11 cellular contexts compared by ENCODE assay signal in the genomic region with DNA sequence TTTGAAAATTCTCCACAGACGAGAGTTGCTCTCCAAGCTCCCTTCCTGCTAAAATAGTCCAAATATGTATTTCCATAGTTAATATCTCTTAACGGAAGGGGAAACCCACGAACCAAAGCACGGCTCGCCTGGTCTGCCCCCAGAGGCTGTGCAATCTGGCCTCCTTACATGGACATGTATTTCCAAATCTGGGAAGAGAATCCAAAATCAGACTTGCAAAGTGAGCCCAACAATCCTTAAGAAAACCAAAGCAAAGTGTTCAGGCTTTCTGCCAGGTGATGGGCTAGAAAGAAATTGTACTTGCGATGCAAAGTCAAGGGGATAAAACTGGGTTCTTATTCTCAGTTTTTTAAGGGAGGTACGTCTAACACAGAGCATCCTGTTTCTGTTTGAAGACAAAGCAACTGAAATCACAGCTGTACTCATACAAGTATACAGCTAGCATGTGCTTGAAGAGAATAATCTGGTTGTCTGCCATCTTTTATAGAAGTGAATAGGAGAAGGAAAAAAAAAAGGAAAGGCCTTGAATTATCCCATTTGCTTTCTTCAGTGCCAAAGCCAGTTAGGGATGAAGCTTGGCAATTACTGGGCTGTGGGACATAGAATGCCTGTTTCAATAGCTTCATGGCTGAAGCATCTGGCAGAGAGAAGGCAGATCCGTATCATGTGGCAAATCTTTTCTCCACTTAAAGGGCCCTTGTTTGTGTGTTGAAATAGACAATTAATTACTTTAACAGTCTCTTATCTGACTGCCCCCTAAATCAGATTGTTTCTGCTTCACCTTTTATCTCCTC. TPM values are rescaled to one million over a fixed set of nuclear protein-coding genes. Genes with fewer than 3 reads are reported as not detected.
DNase-seq lines count a peak whose midpoint lies in the region; ATAC-seq and TF ChIP-seq lines count a peak whose summit lies in the region.
"Had no signal": no experiment of that assay in that cellular context is flagged by ENCODE, and none has a peak within 500 bp of the region (broad histone marks: within the 10 kb centered on the region; RNA-seq: fewer than 3 reads in every experiment).

No MANE protein-coding gene starts in this region.

- TF ChIP-seq CTCF in MCF 10A (IDR thresholded peaks at IDR 0.05; ENCODE audit: unreplicated experiment) (no peak), mammary epithelial cell (conservative IDR thresholded peaks at IDR 0.05 in 1 of 2, IDR thresholded peaks at IDR 0.05 in 1 of 2; ENCODE audit: extremely low read depth in 1 of 2, insufficient read depth in 1 of 2, low read depth in 1 of 2, low read length in 2 of 2) (no peak), esophagus squamous epithelium (IDR thresholded peaks at IDR 0.05) (no peak), nephron (IDR thresholded peaks at IDR 0.05; ENCODE audit: unreplicated experiment in 3 of 3) (no peak)

- no peaks in the 10 kb centered on the region for H3K9me3 Mint-ChIP-seq in MCF 10A (ENCODE audit: unreplicated experiment)
- no peaks in the 10 kb centered on the region for H3K9me3 Mint-ChIP-seq in nephron
- H3K9me3 Mint-ChIP-seq: activated naive CD4-positive, alpha-beta T cell treated with anti-CD3 and anti-CD28 coated beads, Interleukin-2, amount 10 ng/mL, durations not matched to agents 7 days and 5 days had no signal

- H3K4me1 ChIP-seq in mammary epithelial cell (ENCODE audit: insufficient read depth, low read length) (peaks cover 9% of the 10 kb centered on the region), esophagus squamous epithelium (peaks cover 31 to 73% (median 52%) of the 10 kb centered on the region in 3 donors), aorta (ENCODE audit: control insufficient read depth in 1 of 2, insufficient read depth in 2 of 2, low read length in 2 of 2) (peaks cover 11% of the 10 kb centered on the region in 2 donors)

- H3K4me2 ChIP-seq in mammary epithelial cell (ENCODE audit: insufficient read depth, low read depth, low read length), result no peak overlapping the region

- H3K4me1 Mint-ChIP-seq in MCF 10A (ENCODE audit: insufficient read depth, unreplicated experiment) (peaks cover 19% of the 10 kb centered on the region), nephron (peaks cover 90% of the 10 kb centered on the region)

- no peak overlapping the region for H3K9ac ChIP-seq in mammary epithelial cell (ENCODE audit: insufficient read depth, low read length)

- no peaks in the 10 kb centered on the region for H3K27me3 ChIP-seq in mammary epithelial cell (ENCODE audit: insufficient read depth, low read length)
- no peaks in the 10 kb centered on the region for H3K27me3 ChIP-seq in esophagus squamous epithelium
- H3K27me3 ChIP-seq in aorta (ENCODE audit: control insufficient read depth in 1 of 2, insufficient read depth in 2 of 2, low read length in 1 of 2), result no peaks in the 10 kb centered on the region

- ATAC-seq in aorta (ENCODE audit: low FRiP score) (no peak), HG02571 (IDR thresholded peaks at IDR 0.05; ENCODE audit: unreplicated experiment) (no peak), GM21367 (IDR thresholded peaks at IDR 0.05; ENCODE audit: unreplicated experiment) (no peak), HG03521 (IDR thresholded peaks at IDR 0.05; ENCODE audit: unreplicated experiment) (no peak)

- TF ChIP-seq POLR2A in esophagus squamous epithelium (IDR thresholded peaks at IDR 0.05), result no peak

- no peaks in the 10 kb centered on the region for H3K27me3 Mint-ChIP-seq in MCF 10A (ENCODE audit: insufficient read depth, unreplicated experiment)
- H3K27me3 Mint-ChIP-seq in nephron (ENCODE audit: low read depth), result no peaks in the 10 kb centered on the region
- H3K27me3 Mint-ChIP-seq: activated naive CD4-positive, alpha-beta T cell treated with anti-CD3 and anti-CD28 coated beads, Interleukin-2, amount 10 ng/mL, durations not matched to agents 7 days and 5 days had no signal

- in situ Hi-C loops in mammary epithelial cell (cut with MboI; ENCODE audit: low sequenced_read_pairs in 2 of 2), result no loop called here

- H3K27ac ChIP-seq in mammary epithelial cell (ENCODE audit: insufficient read depth, low read depth, low read length) (no peak overlapping the region), esophagus squamous epithelium (peak overlapping the region; percentile 6 to 82 (median 74)), aorta (ENCODE audit: low read depth in 1 of 2, low read length in 2 of 2) (peak overlapping the region; percentile 42 to 85)

- H3K36me3 ChIP-seq in mammary epithelial cell (ENCODE audit: insufficient read depth, low read length) (no peaks in the 10 kb centered on the region), esophagus squamous epithelium (peaks cover 0 to 17% (median 0%) of the 10 kb centered on the region in 3 donors), aorta (ENCODE audit: control insufficient read depth in 1 of 2, insufficient read depth in 2 of 2, low read length in 1 of 2) (no peaks in the 10 kb centered on the region)

- intact Hi-C loops in MCF 10A (cut with micrococcal nuclease) (no loop called here), mammary epithelial cell (cut with micrococcal nuclease) (no loop called here), esophagus squamous epithelium (cut with DNase I) (no loop called here), aorta (cut with DNase I) (loop anchor here in 1 of 2 donors (5.0 kb wide), 2 partner anchors 35 kb away; no protein-coding TSS in a partner anchor)

- H4K20me1 ChIP-seq in mammary epithelial cell (ENCODE audit: insufficient read depth, low read length), result no peaks in the 10 kb centered on the region

- CTCF ChIA-PET in MCF 10A (lab: Yijun Ruan, JAX) (interaction anchor here (0.7 kb wide), 1 partner anchor 21 kb away, joined by 3 read pairs; no protein-coding TSS in a partner anchor), mammary epithelial cell (lab: Charles Lee; ENCODE audit: low non-redundant PET) (no interaction called here)

- 58% methylated on average over 8 of the region's 8 CpGs for WGBS in mammary epithelial cell (ENCODE audit: low coverage, missing lambda C conversion rate)
- 58 to 65% methylated on average over 8 of the region's 8 CpGs for WGBS in esophagus squamous epithelium, 2 donors
- 4 to 9% methylated on average over 8 of the region's 8 CpGs for WGBS in aorta, 2 donors

- dilution Hi-C loops in mammary epithelial cell (cut with HindIII; ENCODE audit: low sequenced_read_pairs), result no loop called here

- H3K36me3 Mint-ChIP-seq in MCF 10A (ENCODE audit: insufficient read depth, unreplicated experiment), result peaks cover 5% of the 10 kb centered on the region
- H3K36me3 Mint-ChIP-seq in nephron (ENCODE audit: low read depth), result peaks cover 16% of the 10 kb centered on the region

- DNase-seq in MCF 10A (ENCODE audit: unreplicated experiment) (no peak), mammary epithelial cell (no peak), esophagus squamous epithelium (lab: John Stamatoyannopoulos, UW) (no peak), aorta (peak in 1 of 2 donors; percentile 63)
- DNase-seq: activated naive CD4-positive, alpha-beta T cell treated with anti-CD3 and anti-CD28 coated beads, Interleukin-2, amount 10 ng/mL, durations not matched to agents 7 days and 5 days; DND-41; NCI-H2227 treated with DMSO at 0.1 percent for 48 hours had no signal

- no peak overlapping the region for H2AFZ ChIP-seq in mammary epithelial cell (ENCODE audit: low read depth, low read length)

- no peak overlapping the region for H3K4me3 ChIP-seq in mammary epithelial cell (replicated peaks in 1 of 3; ENCODE audit: insufficient read depth in 1 of 3, low read depth in 2 of 3, low read length in 3 of 3)
- H3K4me3 ChIP-seq in esophagus squamous epithelium, result no peak overlapping the region
- no peak overlapping the region for H3K4me3 ChIP-seq in aorta (ENCODE audit: low read length in 2 of 2)

- no peak overlapping the region for H3K4me3 Mint-ChIP-seq in MCF 10A (ENCODE audit: unreplicated experiment)
- peak overlapping the region in 2 of 3 experiments; percentile 14 to 16 for H3K4me3 Mint-ChIP-seq in nephron
- H3K4me3 Mint-ChIP-seq: activated naive CD4-positive, alpha-beta T cell treated with anti-CD3 and anti-CD28 coated beads, Interleukin-2, amount 10 ng/mL, durations not matched to agents 7 days and 5 days had no signal

- BruUV-seq in MCF 10A (replicated peaks; lab: Mats Ljungman, UMichigan), result no TSS peak
- BruUV-seq in mammary epithelial cell (replicated peaks; lab: Mats Ljungman, UMichigan), result no TSS peak

- peak overlapping the region; percentile 42 for H3K27ac Mint-ChIP-seq in MCF 10A (ENCODE audit: low read depth, unreplicated experiment)
- peak overlapping the region in 2 of 3 experiments; percentile 80 to 96 for H3K27ac Mint-ChIP-seq in nephron

- POLR2A ChIA-PET in MCF 10A (lab: Yijun Ruan, JAX), result interaction anchor here (0.7 to 1.7 kb wide), 5 partner anchors 9 to 142 kb away, joined by 3 to 6 read pairs (median 3); no protein-coding TSS in a partner anchor

- no peaks in the 10 kb centered on the region for H3K79me2 ChIP-seq in mammary epithelial cell (ENCODE audit: insufficient read depth, low read length)

- H3K9me3 ChIP-seq in mammary epithelial cell (replicated peaks; ENCODE audit: insufficient read depth, low read length) (no peaks in the 10 kb centered on the region), esophagus squamous epithelium (no peaks in the 10 kb centered on the region), aorta (ENCODE audit: control insufficient read depth, low read length) (no peaks in the 10 kb centered on the region)

RNA-seq across cellular contexts. Expression of a gene that starts 48.4 kb away (rescaled TPM):
- total RNA-seq in MCF 10A (2022) (15.2 and 17.2 TPM in 2 replicates), mammary epithelial cell (10 to 100 TPM; 11.7 to 15.3 TPM), esophagus squamous epithelium (10 to 100 TPM in 3 of 4 donors, 1 to 10 TPM in 1; 7.5 to 30.5 (median 15.1) TPM), aorta (100 to 1,000 TPM in 1 of 2 donors, 10 to 100 TPM in 1; 75.7 to 115 TPM)
- polyA plus RNA-seq in mammary epithelial cell (10.4 TPM), aorta (10 to 100 TPM; 15.0 to 62.1 TPM)
- polyA minus RNA-seq in mammary epithelial cell, result 82.8 TPM
